Comparison of ENCODE assay signal across 8 cellular contexts in genomic region chr12:4320859-4321701, GRCh38.
DNase-seq lines count a peak whose midpoint lies in the region; ATAC-seq and TF ChIP-seq lines count a peak whose summit lies in the region.

TIGAR (plus strand) TSS chr12:4321213; CDS start chr12:4321272, 59 bp downstream.

- peaks cover 29% of the 10 kb centered on the region for H3K4me1 Mint-ChIP-seq in central memory CD8-positive, alpha-beta T cell

- DNase-seq in AG09319 (ENCODE audit: extremely low read depth, low read depth) (peak; percentile 75), NCI-H345 treated with DMSO at 0.1 percent for 48 hours (lab: John Stamatoyannopoulos, UW; ENCODE audit: unreplicated experiment) (peak; percentile 87), iris pigment epithelial cell (ENCODE audit: low read depth) (peak; percentile 96)
- DNase-seq in activated CD4-positive, CD25-positive, alpha-beta regulatory T cell treated with anti-CD3 and anti-CD28 coated beads, Interleukin-2, amount 50 U/mL, for 16 hours (ENCODE audit: low read depth, low spot score): peak; percentile 86
- peak; percentile 82 to 84 for DNase-seq in central memory CD8-positive, alpha-beta T cell (ENCODE audit: low spot score in 2 of 2)
- DNase-seq in stimulated activated CD4-positive, alpha-beta T cell treated with anti-CD3 and anti-CD28 coated beads, Interleukin-12 subunit alpha, Interleukin-12 subunit beta, amount 100 ng/mL, for 24 hours (ENCODE audit: low read depth in 2 of 2): peak; percentile 82 to 87

- peak within 1 kb of the TSS; percentile 97 for H3K4me3 Mint-ChIP-seq in central memory CD8-positive, alpha-beta T cell

- peaks cover 23% of the 10 kb centered on the region for H3K36me3 Mint-ChIP-seq in central memory CD8-positive, alpha-beta T cell (ENCODE audit: insufficient read depth)

- TF ChIP-seq CTCF in AG09319 (IDR thresholded peaks at IDR 0.05; ENCODE audit: low read depth, low read length): no peak

- no peaks in the 10 kb centered on the region for H3K27me3 Mint-ChIP-seq in central memory CD8-positive, alpha-beta T cell

- peak within 1 kb of the TSS; percentile 96 for H3K27ac Mint-ChIP-seq in central memory CD8-positive, alpha-beta T cell (ENCODE audit: low read depth)

- no peaks in the 10 kb centered on the region for H3K9me3 Mint-ChIP-seq in central memory CD8-positive, alpha-beta T cell

- ATAC-seq in GM19035 (IDR thresholded peaks at IDR 0.05; ENCODE audit: unreplicated experiment): peak; percentile 98
- peak; percentile 95 for ATAC-seq in HG03342 (IDR thresholded peaks at IDR 0.05; ENCODE audit: unreplicated experiment)
- ATAC-seq in central memory CD8-positive, alpha-beta T cell (replicated peaks; ENCODE audit: extremely low read depth, poor library complexity, severe bottlenecking): peak; percentile 95

Comparison
In these comparisons a context has a peak if more than half of its experiments do, and no peak if none do; other contexts are left out.
1. Peak in every context shown above with its lines: DNase-seq and ATAC-seq.